In the genomic region with DNA sequence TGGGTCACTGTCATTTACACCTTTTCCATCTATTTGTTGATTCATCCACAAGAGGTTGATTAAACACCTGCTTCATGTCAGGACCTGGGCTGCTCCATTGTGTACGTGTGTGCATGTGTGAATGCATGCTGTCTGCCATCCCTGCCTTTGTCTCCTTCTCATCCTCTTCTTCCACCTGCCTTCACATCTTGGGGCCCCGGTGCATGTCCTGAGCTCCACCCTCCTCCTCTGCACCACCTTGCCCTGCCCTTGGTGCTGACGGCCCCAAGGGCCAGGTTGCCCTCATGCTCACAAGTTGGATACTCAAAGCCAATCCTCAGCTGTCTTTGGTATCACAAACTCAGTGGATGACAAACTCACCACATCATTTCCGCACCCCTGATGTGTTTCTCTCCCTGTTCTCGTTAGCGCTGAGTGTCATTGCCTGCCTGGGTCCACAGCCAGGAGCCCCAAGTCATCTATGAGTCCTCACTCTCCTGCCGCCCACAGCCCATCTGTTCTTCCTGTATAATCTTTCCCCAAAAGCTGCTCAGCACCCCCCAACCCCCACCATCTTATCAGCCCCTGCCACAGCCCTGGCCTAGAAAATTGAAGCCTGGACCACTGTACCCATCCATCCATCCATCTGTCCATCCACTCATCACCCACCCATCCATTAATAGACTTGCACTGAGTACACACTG, we compare ENCODE assay signal across 14 cellular contexts.
DNase-seq lines count a peak whose midpoint lies in the region; ATAC-seq and TF ChIP-seq lines count a peak whose summit lies in the region.
"Had no signal": no experiment of that assay in that cellular context is flagged by ENCODE, and none has a peak within 500 bp of the region (broad histone marks: within the 10 kb centered on the region; RNA-seq: fewer than 3 reads in every experiment).

No MANE protein-coding gene starts in this region.

- H3K27ac ChIP-seq in angular gyrus (ENCODE audit: low read depth, low read length) (peak overlapping the region; percentile 14), testis (no peak overlapping the region)

- no peaks in the 10 kb centered on the region for H3K4me1 Mint-ChIP-seq in HFFc6 (ENCODE audit: low read depth)
- H3K4me1 Mint-ChIP-seq: CD14-positive monocyte, T-helper 17 cell had no signal

- TF ChIP-seq POLR2A in testis (IDR thresholded peaks at IDR 0.05) = no peak

- H3K9me3 ChIP-seq in testis = no peaks in the 10 kb centered on the region

- H3K4me3 Mint-ChIP-seq in HFFc6 = no peak overlapping the region
- H3K4me3 Mint-ChIP-seq: CD14-positive monocyte, T-helper 17 cell had no signal

- H3K27me3 ChIP-seq in testis = no peaks in the 10 kb centered on the region

- no peaks in the 10 kb centered on the region for H3K4me1 ChIP-seq in testis

- TF ChIP-seq CTCF in testis (IDR thresholded peaks at IDR 0.05) = no peak
- no peak for TF ChIP-seq CTCF in HFFc6 (IDR thresholded peaks at IDR 0.05)

- no peak for ATAC-seq in HG02885 (IDR thresholded peaks at IDR 0.05; ENCODE audit: poor library complexity, unreplicated experiment)
- ATAC-seq: T-helper 17 cell had no signal

- no peaks in the 10 kb centered on the region for H3K36me3 Mint-ChIP-seq in HFFc6 (ENCODE audit: low read depth)
- H3K36me3 Mint-ChIP-seq: CD14-positive monocyte had no signal

- DNase-seq in NCI-H2227 (lab: John Stamatoyannopoulos, UW; ENCODE audit: unreplicated experiment) (peak; percentile 32), NCI-H2227 treated with DMSO at 0.1 percent for 48 hours (lab: John Stamatoyannopoulos, UW) (no peak), NCI-H69 (lab: John Stamatoyannopoulos, UW) (peak; percentile 84), testis (no peak), HFFc6 (no peak)
- DNase-seq: DMS79 treated with DMSO at 0.1 percent for 48 hours, NCI-H1105, NCI-H2029 treated with DMSO at 0.1 percent for 48 hours, NCI-H510A, SIG-M5, T-helper 17 cell had no signal

- intact Hi-C loops in testis (cut with DNase I; ENCODE audit: low total_unique reads) = no loop called here

- H3K27ac Mint-ChIP-seq in HFFc6 = no peak overlapping the region
- H3K27ac Mint-ChIP-seq: CD14-positive monocyte, T-helper 17 cell had no signal

- WGBS in testis, 2 donors = 83 to 95% methylated on average over 7 of the region's 7 CpGs

- no peaks in the 10 kb centered on the region for H3K36me3 ChIP-seq in testis (ENCODE audit: low read depth, missing control alignments)

- no peaks in the 10 kb centered on the region for H3K27me3 Mint-ChIP-seq in HFFc6 (ENCODE audit: insufficient read depth)
- H3K27me3 Mint-ChIP-seq: T-helper 17 cell had no signal

- H3K4me3 ChIP-seq in testis = no peak overlapping the region

- H3K9me3 Mint-ChIP-seq in HFFc6 = no peaks in the 10 kb centered on the region
- H3K9me3 Mint-ChIP-seq: CD14-positive monocyte had no signal

Comparison
In these comparisons a context has a peak if more than half of its experiments do, and no peak if none do; other contexts are left out.
1. DNase-seq: peak in NCI-H2227 (single experiment) and NCI-H69 (single experiment); none in NCI-H2227 treated with DMSO at 0.1 percent for 48 hours (single experiment), testis (single experiment) and HFFc6 (single experiment).